Comparison of ENCODE assay signal across 25 cellular contexts in genomic region chr20:63260943-63261807, GRCh38. TPM values are rescaled to one million over a fixed set of nuclear protein-coding genes. Genes with fewer than 3 reads are reported as not detected.
DNase-seq lines count a peak whose midpoint lies in the region; ATAC-seq, FAIRE-seq and TF ChIP-seq lines count a peak whose summit lies in the region.
"Had no signal": no experiment of that assay in that cellular context is flagged by ENCODE, and none has a peak within 500 bp of the region (broad histone marks: within the 10 kb centered on the region; RNA-seq: fewer than 3 reads in every experiment).

No MANE protein-coding gene starts in this region.

- no peaks in the 10 kb centered on the region for H3K9me3 Mint-ChIP-seq in GM23338
- peaks cover 5% of the 10 kb centered on the region for H3K9me3 Mint-ChIP-seq in nephron progenitor cell
- H3K9me3 Mint-ChIP-seq in chondrocyte (ENCODE audit: low read depth), result peaks cover 4% of the 10 kb centered on the region
- no peaks in the 10 kb centered on the region for H3K9me3 Mint-ChIP-seq in activated T-cell treated with anti-CD3 and anti-CD28 coated beads, Interleukin-2, amount 50 U/mL, for 4 hours
- H3K9me3 Mint-ChIP-seq: activated T-cell treated with anti-CD3 and anti-CD28 coated beads, Interleukin-2, amount 50 U/mL, for 72 hours; stimulated activated naive CD8-positive, alpha-beta T cell treated with anti-CD3 and anti-CD28 coated beads, Interleukin-15, amount 100 ng/mL, for 72 hours; WTC11 had no signal

- peak; percentile 29 for ATAC-seq in GM23338
- ATAC-seq in K562, result peak; percentile 36; the same call in 1 of the 3 replicates
- ATAC-seq in activated T-cell treated with anti-CD3 and anti-CD28 coated beads, Interleukin-2, amount 50 U/mL, for 4 hours, result no peak
- ATAC-seq: activated CD8-positive, alpha-beta T cell treated with anti-CD3 and anti-CD28 coated beads, Interleukin-2, amount 10 ng/mL, durations not matched to agents 7 days and 5 days; activated T-cell treated with anti-CD3 and anti-CD28 coated beads, Interleukin-2, amount 50 U/mL, for 72 hours; pancreas; stimulated activated naive CD8-positive, alpha-beta T cell treated with anti-CD3 and anti-CD28 coated beads, Interleukin-15, amount 100 ng/mL, for 72 hours; WTC11 had no signal

- intact Hi-C loops in K562 (cut with micrococcal nuclease), result no loop called here

- no peak overlapping the region for H3K4me3 Mint-ChIP-seq in GM23338
- peak overlapping the region; percentile 62 for H3K4me3 Mint-ChIP-seq in nephron progenitor cell
- no peak overlapping the region for H3K4me3 Mint-ChIP-seq in chondrocyte (ENCODE audit: unreplicated experiment)
- H3K4me3 Mint-ChIP-seq in activated T-cell treated with anti-CD3 and anti-CD28 coated beads, Interleukin-2, amount 50 U/mL, for 4 hours, result no peak overlapping the region
- H3K4me3 Mint-ChIP-seq: activated CD8-positive, alpha-beta T cell treated with anti-CD3 and anti-CD28 coated beads, Interleukin-2, amount 10 ng/mL, durations not matched to agents 7 days and 5 days; activated T-cell treated with anti-CD3 and anti-CD28 coated beads, Interleukin-2, amount 50 U/mL, for 72 hours; CD4-positive, CD25-positive, alpha-beta regulatory T cell; WTC11 had no signal

- no peaks in the 10 kb centered on the region for H3K79me2 ChIP-seq in GM23338 (replicated peaks; ENCODE audit: insufficient read depth)
- no peaks in the 10 kb centered on the region for H3K79me2 ChIP-seq in K562 (ENCODE audit: control insufficient read depth, insufficient read depth, low read length)

- no peak for TF ChIP-seq EP300 in K562 (IDR thresholded peaks at IDR 0.05; ENCODE audit: low read length)

- 12% methylated on average over 28 of the region's 28 CpGs for WGBS in K562 (ENCODE audit: insufficient coverage, low coverage, missing lambda C conversion rate)

- H3K27me3 Mint-ChIP-seq in GM23338 (ENCODE audit: insufficient read depth, low read depth, poor library complexity), result peaks cover 36% of the 10 kb centered on the region
- peaks cover 13% of the 10 kb centered on the region for H3K27me3 Mint-ChIP-seq in nephron progenitor cell (ENCODE audit: low read depth, poor library complexity)
- H3K27me3 Mint-ChIP-seq in chondrocyte (ENCODE audit: low read depth), result peaks cover 7% of the 10 kb centered on the region
- peaks cover 58% of the 10 kb centered on the region for H3K27me3 Mint-ChIP-seq in activated T-cell treated with anti-CD3 and anti-CD28 coated beads, Interleukin-2, amount 50 U/mL, for 4 hours (ENCODE audit: low read depth)

- H3K36me3 ChIP-seq in GM23338 (ENCODE audit: insufficient read depth) (no peaks in the 10 kb centered on the region), K562 (ENCODE audit: control insufficient read depth, insufficient read depth, low read length) (no peaks in the 10 kb centered on the region)
- H3K36me3 ChIP-seq: left ventricle myocardium inferior, pancreas, Peyer's patch, upper lobe of left lung had no signal

- BruUV-seq in K562 (replicated peaks; lab: Mats Ljungman, UMichigan), result no TSS peak

- TF ChIP-seq CTCF in GM23338 (conservative IDR thresholded peaks at IDR 0.05; ENCODE audit: low read depth in 2 of 2) (no peak), K562 (IDR thresholded peaks at IDR 0.05 in 2 of 3, conservative IDR thresholded peaks at IDR 0.05 in 1 of 3; ENCODE audit: insufficient read depth in 2 of 3, low read depth in 1 of 3, low read length in 3 of 3) (no peak), nephron progenitor cell (IDR thresholded peaks at IDR 0.05) (no peak), chondrocyte (IDR thresholded peaks at IDR 0.05) (no peak)

- H3K36me3 Mint-ChIP-seq in GM23338 (ENCODE audit: low read depth) (no peaks in the 10 kb centered on the region; the same call in 2 of the 3 replicates), nephron progenitor cell (ENCODE audit: low read depth) (peaks cover 6% of the 10 kb centered on the region), chondrocyte (ENCODE audit: low read depth) (peaks cover 5% of the 10 kb centered on the region)
- no peaks in the 10 kb centered on the region for H3K36me3 Mint-ChIP-seq in activated T-cell treated with anti-CD3 and anti-CD28 coated beads, Interleukin-2, amount 50 U/mL, for 4 hours (ENCODE audit: insufficient read depth)
- H3K36me3 Mint-ChIP-seq: CD4-positive, CD25-positive, alpha-beta regulatory T cell; WTC11 had no signal

- no peaks in the 10 kb centered on the region; the same call in 1 of the 2 replicates for H3K4me1 ChIP-seq in GM23338 (ENCODE audit: insufficient read depth)
- H3K4me1 ChIP-seq in K562 (replicated peaks in 1 of 2; ENCODE audit: control insufficient read depth in 2 of 2, insufficient read depth in 2 of 2, low read length in 2 of 2), result peaks cover 11 to 24% of the 10 kb centered on the region in 2 experiments
- H3K4me1 ChIP-seq: left ventricle myocardium inferior, pancreas, Peyer's patch, upper lobe of left lung had no signal

- H3K9me1 ChIP-seq in K562 (ENCODE audit: control insufficient read depth, insufficient read depth, low read length), result no peaks in the 10 kb centered on the region

- FAIRE-seq in K562 (lab: Jason Lieb, UNC), result no peak
- FAIRE-seq: bronchial epithelial cell, pancreas had no signal

- H3K9me3 ChIP-seq in K562 (replicated peaks; ENCODE audit: control insufficient read depth, insufficient read depth, low read depth, low read length), result no peaks in the 10 kb centered on the region
- H3K9me3 ChIP-seq: left ventricle myocardium inferior, pancreas, Peyer's patch, upper lobe of left lung had no signal

- no peak for TF ChIP-seq POLR2A in K562 (conservative IDR thresholded peaks at IDR 0.05)

- no peak for TF ChIP-seq RAD21 in K562 (CRISPR knock-in tag; conservative IDR thresholded peaks at IDR 0.05 in 1 of 2, IDR thresholded peaks at IDR 0.05 in 1 of 2)

- H3K4me2 ChIP-seq in GM23338, result no peak overlapping the region
- H3K4me2 ChIP-seq in K562 (ENCODE audit: insufficient read depth, low read length), result no peak overlapping the region

- no peak overlapping the region for H3K27ac ChIP-seq in GM23338 (ENCODE audit: low read depth)
- H3K27ac ChIP-seq in K562 (ENCODE audit: extremely low read depth, low read depth, low read length), result no peak overlapping the region
- H3K27ac ChIP-seq: left ventricle myocardium inferior, pancreas, Peyer's patch, upper lobe of left lung had no signal

- 0 out of 2 replicates have a peak, but pooled peaks cover under 1% of the 10 kb centered on the region for H3K27me3 ChIP-seq in GM23338 (ENCODE audit: insufficient read depth)
- peaks cover 29 to 67% of the 10 kb centered on the region in 2 experiments; a peak in 4 of 5 replicates for H3K27me3 ChIP-seq in K562 (ENCODE audit: control insufficient read depth in 2 of 2, insufficient read depth in 2 of 2, low read length in 2 of 2)
- H3K27me3 ChIP-seq: pancreas, Peyer's patch had no signal

- no peak overlapping the region for H3K4me3 ChIP-seq in GM23338
- H3K4me3 ChIP-seq in K562, result no peak overlapping the region
- H3K4me3 ChIP-seq: dorsolateral prefrontal cortex, left ventricle myocardium inferior, pancreas, Peyer's patch, upper lobe of left lung had no signal

- no peak for DNase-seq in GM23338 (ENCODE audit: low spot score)
- no peak for DNase-seq in K562 (ENCODE audit: extremely low read depth in 1 of 4, low spot score in 3 of 4)
- DNase-seq in nephron progenitor cell, result peak; percentile 59
- no peak for DNase-seq in chondrocyte (ENCODE audit: low spot score)
- DNase-seq in HK-2 (ENCODE audit: unreplicated experiment), result no peak
- DNase-seq in activated T-cell treated with anti-CD3 and anti-CD28 coated beads, Interleukin-2, amount 50 U/mL, for 4 hours, result no peak
- DNase-seq: ACHN; activated CD8-positive, alpha-beta T cell treated with anti-CD3 and anti-CD28 coated beads, Interleukin-2, amount 10 ng/mL, durations not matched to agents 7 days and 5 days; activated T-cell treated with anti-CD3 and anti-CD28 coated beads, Interleukin-2, amount 50 U/mL, for 72 hours; CD4-positive, CD25-positive, alpha-beta regulatory T cell; DMS153; dorsolateral prefrontal cortex; left ventricle myocardium inferior; NCI-H1417; NCI-H82; pancreas; Peyer's patch; stimulated activated CD4-positive, alpha-beta T cell treated with anti-CD3 and anti-CD28 coated beads, Interleukin-2, amount 100 ng/mL, for 24 hours; stimulated activated naive CD8-positive, alpha-beta T cell treated with anti-CD3 and anti-CD28 coated beads, Interleukin-15, amount 100 ng/mL, for 72 hours had no signal

- H3K9ac ChIP-seq in K562 (ENCODE audit: insufficient read depth in 1 of 2, low read depth in 2 of 2, low read length in 2 of 2), result no peak overlapping the region; a peak in 2 of 4 replicates

- H4K20me1 ChIP-seq in GM23338 (replicated peaks; ENCODE audit: insufficient read depth), result no peaks in the 10 kb centered on the region
- H4K20me1 ChIP-seq in K562 (replicated peaks; ENCODE audit: control insufficient read depth, insufficient read depth, low read length), result 0 out of 2 replicates have a peak, but pooled peaks cover 11% of the 10 kb centered on the region

- CTCF ChIA-PET in K562 (lab: Yijun Ruan, JAX; ENCODE audit: low intra/inter-chr PET ratio), result no interaction called here

- POLR2A ChIA-PET in K562 (lab: Yijun Ruan, JAX), result interaction anchor here (0.7 kb wide), 1 partner anchor 12 kb away, joined by 3 read pairs; no protein-coding TSS in a partner anchor

- no peak overlapping the region for H3K27ac Mint-ChIP-seq in GM23338
- peak overlapping the region; percentile 91 for H3K27ac Mint-ChIP-seq in nephron progenitor cell
- H3K27ac Mint-ChIP-seq in chondrocyte (ENCODE audit: unreplicated experiment), result no peak overlapping the region
- H3K27ac Mint-ChIP-seq: activated T-cell treated with anti-CD3 and anti-CD28 coated beads, Interleukin-2, amount 50 U/mL, for 72 hours; stimulated activated naive CD8-positive, alpha-beta T cell treated with anti-CD3 and anti-CD28 coated beads, Interleukin-15, amount 100 ng/mL, for 72 hours; WTC11 had no signal

- H3K4me1 Mint-ChIP-seq in GM23338, result peaks cover 13% of the 10 kb centered on the region
- H3K4me1 Mint-ChIP-seq in nephron progenitor cell, result peaks cover 87% of the 10 kb centered on the region
- peaks cover 22% of the 10 kb centered on the region for H3K4me1 Mint-ChIP-seq in chondrocyte (ENCODE audit: low read depth)
- no peaks in the 10 kb centered on the region for H3K4me1 Mint-ChIP-seq in activated T-cell treated with anti-CD3 and anti-CD28 coated beads, Interleukin-2, amount 50 U/mL, for 4 hours (ENCODE audit: low read depth)

- H3F3A ChIP-seq in GM23338 (replicated peaks; ENCODE audit: low read depth), result no peaks in the 10 kb centered on the region

- H3K9me2 ChIP-seq in GM23338 (ENCODE audit: insufficient read depth), result no peaks in the 10 kb centered on the region

- H2AFZ ChIP-seq in GM23338 (peak overlapping the region; percentile 32; the same call in 1 of the 2 replicates), K562 (ENCODE audit: low read depth, low read length) (no peak overlapping the region)

- in situ Hi-C loops in K562 (cut with MboI), result no loop called here

RNA-seq across cellular contexts. Expression of gene NKAIN4, which starts 6.9 kb away (rescaled TPM):
- 12.6 and 16.0 TPM in 2 replicates for total RNA-seq in GM23338 (2014; rRNA removed; shearing (Covaris generic))
- polyA plus RNA-seq in GM23338 (2016; fragmentation: Nextera tagmentation; extraction: Ambion mirVana) (9.5 and 13.2 TPM in 2 replicates), K562 (2011; rRNA removed) (not detected in 2 replicates), K562 (2014; fragmentation: Illumina TruSeq; extraction: Trizol) (not detected in 2 replicates), K562 (2014; fragmentation: Nextera tagmentation; extraction: Ambion mirVana) (not detected), K562 (2014; rRNA removed) (not detected in 2 replicates)
- total RNA-seq in K562 (2011; cell fraction: chromatin; rRNA removed; ENCODE audit: low replicate concordance), result not detected in 2 replicates
- total RNA-seq in K562 (2011; cell fraction: nucleolus; rRNA removed), result not detected in 2 replicates
- not detected in 2 replicates for total RNA-seq in K562 (2011; cell fraction: nucleoplasm; rRNA removed)
- total RNA-seq in K562 (2014; rRNA removed) (not detected in 2 replicates), K562 (2014; rRNA removed; fragmentation: Illumina TruSeq; extraction: Trizol) (not detected in 2 replicates), K562 (2015; rRNA removed; fragmentation: Illumina TruSeq; extraction: Trizol) (not detected in 2 replicates), K562 (2021) (not detected in 2 replicates), chondrocyte (2.2 to 3.1 TPM (median 3.0 TPM) in 3 replicates)
- polyA plus RNA-seq in K562 (2011; cell fraction: cytosol; rRNA removed), result not detected in 2 replicates
- not detected in 2 replicates for polyA plus RNA-seq in K562 (2011; cell fraction: nucleus; rRNA removed)
- polyA plus RNA-seq in K562 (2012), result not detected in 2 replicates
- polyA minus RNA-seq in K562 (2011; rRNA and poly(A)+ RNA removed), result not detected in 2 replicates
- not detected in 2 replicates for polyA minus RNA-seq in K562 (2011; cell fraction: cytosol; rRNA and poly(A)+ RNA removed)
- not detected in 2 replicates for polyA minus RNA-seq in K562 (2011; cell fraction: nucleus; rRNA and poly(A)+ RNA removed)
- total RNA-seq in activated T-cell treated with anti-CD3 and anti-CD28 coated beads, Interleukin-2, amount 50 U/mL, for 4 hours, result not detected
- total RNA-seq: activated CD8-positive, alpha-beta T cell treated with anti-CD3 and anti-CD28 coated beads, Interleukin-2, amount 10 ng/mL, durations not matched to agents 7 days and 5 days; activated T-cell treated with anti-CD3 and anti-CD28 coated beads, Interleukin-2, amount 50 U/mL, for 72 hours; CD4-positive, CD25-positive, alpha-beta regulatory T cell; left ventricle myocardium inferior; pancreas; Peyer's patch; T-helper 2 cell treated with Interferon-gamma antibody and Interleukin-4, amounts not matched to agents 100 ng/mL and 5 ng/mL, for 36 hours had no signal
- polyA plus RNA-seq: CD4-positive, CD25-positive, alpha-beta regulatory T cell; esophagus had no signal

RNA-seq across cellular contexts. Expression of gene ARFGAP1, which starts 11.4 kb away (rescaled TPM):
- 88.8 and 95.5 TPM in 2 replicates for total RNA-seq in GM23338 (2014; rRNA removed; shearing (Covaris generic))
- polyA plus RNA-seq in GM23338 (2016; fragmentation: Nextera tagmentation; extraction: Ambion mirVana) (40.6 and 41.5 TPM in 2 replicates), K562 (2011; rRNA removed) (39.1 and 89.8 TPM in 2 replicates), K562 (2014; fragmentation: Illumina TruSeq; extraction: Trizol) (24.9 and 45.2 TPM in 2 replicates), K562 (2014; fragmentation: Nextera tagmentation; extraction: Ambion mirVana) (under 1 TPM; 0.53 to 0.95 TPM), K562 (2014; rRNA removed) (54.4 and 73.2 TPM in 2 replicates)
- 379 and 853 TPM in 2 replicates for total RNA-seq in K562 (2011; cell fraction: chromatin; rRNA removed; ENCODE audit: low replicate concordance)
- 493 and 502 TPM in 2 replicates for total RNA-seq in K562 (2011; cell fraction: nucleolus; rRNA removed)
- 305 and 355 TPM in 2 replicates for total RNA-seq in K562 (2011; cell fraction: nucleoplasm; rRNA removed)
- total RNA-seq in K562 (2014; rRNA removed) (42.4 and 44.3 TPM in 2 replicates), K562 (2014; rRNA removed; fragmentation: Illumina TruSeq; extraction: Trizol) (15.7 and 17.6 TPM in 2 replicates), K562 (2015; rRNA removed; fragmentation: Illumina TruSeq; extraction: Trizol) (33.5 and 33.9 TPM in 2 replicates), K562 (2021) (85.3 and 102 TPM in 2 replicates), chondrocyte (117 to 186 TPM (median 124 TPM) in 3 replicates)
- polyA plus RNA-seq in K562 (2011; cell fraction: cytosol; rRNA removed), result 59.1 and 89.5 TPM in 2 replicates
- polyA plus RNA-seq in K562 (2011; cell fraction: nucleus; rRNA removed), result 848 and 934 TPM in 2 replicates
- polyA plus RNA-seq in K562 (2012), result 64.7 and 85.4 TPM in 2 replicates
- 24.6 and 29.9 TPM in 2 replicates for polyA minus RNA-seq in K562 (2011; rRNA and poly(A)+ RNA removed)
- 33.3 and 40.3 TPM in 2 replicates for polyA minus RNA-seq in K562 (2011; cell fraction: cytosol; rRNA and poly(A)+ RNA removed)
- 103 and 183 TPM in 2 replicates for polyA minus RNA-seq in K562 (2011; cell fraction: nucleus; rRNA and poly(A)+ RNA removed)
- 100 to 1,000 TPM; 110 to 112 (median 110) TPM for total RNA-seq in activated T-cell treated with anti-CD3 and anti-CD28 coated beads, Interleukin-2, amount 50 U/mL, for 4 hours

RNA-seq across cellular contexts. Expression of gene BIRC7, which starts 25.5 kb away (rescaled TPM):
- 0.24 TPM in 1 of 2 replicates, not detected in the other for total RNA-seq in GM23338 (2014; rRNA removed; shearing (Covaris generic))
- polyA plus RNA-seq in GM23338 (2016; fragmentation: Nextera tagmentation; extraction: Ambion mirVana), result 0.16 TPM in 1 of 2 replicates, not detected in the other
- 0.51 and 0.74 TPM in 2 replicates for total RNA-seq in K562 (2011; cell fraction: chromatin; rRNA removed; ENCODE audit: low replicate concordance)
- 1.3 and 1.4 TPM in 2 replicates for total RNA-seq in K562 (2011; cell fraction: nucleolus; rRNA removed)
- 0.46 and 0.88 TPM in 2 replicates for total RNA-seq in K562 (2011; cell fraction: nucleoplasm; rRNA removed)
- total RNA-seq in K562 (2014; rRNA removed), result not detected in 2 replicates
- total RNA-seq in K562 (2014; rRNA removed; fragmentation: Illumina TruSeq; extraction: Trizol), result not detected in 2 replicates
- 0.14 TPM in 1 of 2 replicates, not detected in the other for total RNA-seq in K562 (2015; rRNA removed; fragmentation: Illumina TruSeq; extraction: Trizol)
- total RNA-seq in K562 (2021), result 0.18 and 0.27 TPM in 2 replicates
- polyA plus RNA-seq in K562 (2011; rRNA removed), result 0.14 and 0.24 TPM in 2 replicates
- polyA plus RNA-seq in K562 (2011; cell fraction: cytosol; rRNA removed), result 0.12 and 0.88 TPM in 2 replicates
- 1.5 and 2.8 TPM in 2 replicates for polyA plus RNA-seq in K562 (2011; cell fraction: nucleus; rRNA removed)
- polyA plus RNA-seq in K562 (2012), result 0.18 and 0.68 TPM in 2 replicates
- polyA plus RNA-seq in K562 (2014; fragmentation: Illumina TruSeq; extraction: Trizol), result not detected in 2 replicates
- polyA plus RNA-seq in K562 (2014; fragmentation: Nextera tagmentation; extraction: Ambion mirVana), result not detected
- 0.16 and 0.19 TPM in 2 replicates for polyA plus RNA-seq in K562 (2014; rRNA removed)
- not detected in 2 replicates for polyA minus RNA-seq in K562 (2011; rRNA and poly(A)+ RNA removed)
- not detected in 2 replicates for polyA minus RNA-seq in K562 (2011; cell fraction: cytosol; rRNA and poly(A)+ RNA removed)
- polyA minus RNA-seq in K562 (2011; cell fraction: nucleus; rRNA and poly(A)+ RNA removed), result 0.44 and 0.81 TPM in 2 replicates
- 0.50 to 0.51 TPM in 2 of 3 replicates, not detected in the other for total RNA-seq in chondrocyte
- not detected for total RNA-seq in activated T-cell treated with anti-CD3 and anti-CD28 coated beads, Interleukin-2, amount 50 U/mL, for 4 hours
- total RNA-seq: bronchial epithelial cell; CD4-positive, CD25-positive, alpha-beta regulatory T cell; pancreas; Peyer's patch; T-helper 2 cell treated with Interferon-gamma antibody and Interleukin-4, amounts not matched to agents 100 ng/mL and 5 ng/mL, for 36 hours had no signal
- polyA plus RNA-seq: CD4-positive, CD25-positive, alpha-beta regulatory T cell had no signal

RNA-seq across cellular contexts. Expression of gene COL20A1, which starts 31.8 kb away (rescaled TPM):
- total RNA-seq in GM23338 (2014; rRNA removed; shearing (Covaris generic)), result 0.28 and 0.43 TPM in 2 replicates
- 0.59 and 0.79 TPM in 2 replicates for polyA plus RNA-seq in GM23338 (2016; fragmentation: Nextera tagmentation; extraction: Ambion mirVana)
- total RNA-seq in K562 (2011; cell fraction: chromatin; rRNA removed; ENCODE audit: low replicate concordance), result 0.12 and 0.19 TPM in 2 replicates
- total RNA-seq in K562 (2011; cell fraction: nucleolus; rRNA removed), result 0.26 and 0.33 TPM in 2 replicates
- total RNA-seq in K562 (2011; cell fraction: nucleoplasm; rRNA removed), result 0.15 TPM in 1 of 2 replicates, not detected in the other
- not detected in 2 replicates for total RNA-seq in K562 (2014; rRNA removed)
- total RNA-seq in K562 (2014; rRNA removed; fragmentation: Illumina TruSeq; extraction: Trizol), result not detected in 2 replicates
- total RNA-seq in K562 (2015; rRNA removed; fragmentation: Illumina TruSeq; extraction: Trizol), result not detected in 2 replicates
- total RNA-seq in K562 (2021), result not detected in 2 replicates
- not detected in 2 replicates for polyA plus RNA-seq in K562 (2011; rRNA removed)
- polyA plus RNA-seq in K562 (2011; cell fraction: cytosol; rRNA removed), result under 0.01 TPM in 1 of 2 replicates, not detected in the other
- 0.06 and 0.26 TPM in 2 replicates for polyA plus RNA-seq in K562 (2011; cell fraction: nucleus; rRNA removed)
- 0.06 TPM in 1 of 2 replicates, not detected in the other for polyA plus RNA-seq in K562 (2012)
- not detected in 2 replicates for polyA plus RNA-seq in K562 (2014; fragmentation: Illumina TruSeq; extraction: Trizol)
- not detected for polyA plus RNA-seq in K562 (2014; fragmentation: Nextera tagmentation; extraction: Ambion mirVana)
- not detected in 2 replicates for polyA plus RNA-seq in K562 (2014; rRNA removed)
- not detected in 2 replicates for polyA minus RNA-seq in K562 (2011; rRNA and poly(A)+ RNA removed)
- not detected in 2 replicates for polyA minus RNA-seq in K562 (2011; cell fraction: cytosol; rRNA and poly(A)+ RNA removed)
- polyA minus RNA-seq in K562 (2011; cell fraction: nucleus; rRNA and poly(A)+ RNA removed), result not detected in 2 replicates
- total RNA-seq in chondrocyte, result 0.21 TPM in 1 of 3 replicates, not detected in the others
- not detected for total RNA-seq in activated T-cell treated with anti-CD3 and anti-CD28 coated beads, Interleukin-2, amount 50 U/mL, for 4 hours
- total RNA-seq: activated CD8-positive, alpha-beta T cell treated with anti-CD3 and anti-CD28 coated beads, Interleukin-2, amount 10 ng/mL, durations not matched to agents 7 days and 5 days; bronchial epithelial cell; glomerular endothelial cell; left ventricle myocardium inferior; pancreas; Peyer's patch; T-helper 2 cell treated with Interferon-gamma antibody and Interleukin-4, amounts not matched to agents 100 ng/mL and 5 ng/mL, for 36 hours had no signal
- polyA plus RNA-seq: CD4-positive, CD25-positive, alpha-beta regulatory T cell; esophagus had no signal

RNA-seq across cellular contexts. Expression of gene YTHDF1, which starts 45.2 kb away (rescaled TPM):
- 64.3 and 64.5 TPM in 2 replicates for total RNA-seq in GM23338 (2014; rRNA removed; shearing (Covaris generic))
- polyA plus RNA-seq in GM23338 (2016; fragmentation: Nextera tagmentation; extraction: Ambion mirVana), result 30.9 and 34.9 TPM in 2 replicates
- total RNA-seq in K562 (2011; cell fraction: chromatin; rRNA removed; ENCODE audit: low replicate concordance), result 41.5 and 53.5 TPM in 2 replicates
- total RNA-seq in K562 (2011; cell fraction: nucleolus; rRNA removed), result 31.1 and 36.5 TPM in 2 replicates
- total RNA-seq in K562 (2011; cell fraction: nucleoplasm; rRNA removed), result 30.2 and 31.3 TPM in 2 replicates
- 20.8 and 26.6 TPM in 2 replicates for total RNA-seq in K562 (2014; rRNA removed)
- total RNA-seq in K562 (2014; rRNA removed; fragmentation: Illumina TruSeq; extraction: Trizol), result 18.0 and 19.0 TPM in 2 replicates
- 26.5 and 27.8 TPM in 2 replicates for total RNA-seq in K562 (2015; rRNA removed; fragmentation: Illumina TruSeq; extraction: Trizol)
- 41.8 and 42.4 TPM in 2 replicates for total RNA-seq in K562 (2021)
- polyA plus RNA-seq in K562 (2011; rRNA removed), result 20.5 and 27.9 TPM in 2 replicates
- 21.3 and 25.6 TPM in 2 replicates for polyA plus RNA-seq in K562 (2011; cell fraction: cytosol; rRNA removed)
- 38.5 and 52.3 TPM in 2 replicates for polyA plus RNA-seq in K562 (2011; cell fraction: nucleus; rRNA removed)
- 27.6 and 28.6 TPM in 2 replicates for polyA plus RNA-seq in K562 (2012)
- 29.3 and 31.6 TPM in 2 replicates for polyA plus RNA-seq in K562 (2014; fragmentation: Illumina TruSeq; extraction: Trizol)
- 10 to 100 TPM; 10.1 to 11.1 TPM for polyA plus RNA-seq in K562 (2014; fragmentation: Nextera tagmentation; extraction: Ambion mirVana)
- 28.6 and 33.2 TPM in 2 replicates for polyA plus RNA-seq in K562 (2014; rRNA removed)
- polyA minus RNA-seq in K562 (2011; rRNA and poly(A)+ RNA removed), result 14.0 and 22.8 TPM in 2 replicates
- polyA minus RNA-seq in K562 (2011; cell fraction: cytosol; rRNA and poly(A)+ RNA removed), result 24.0 and 25.9 TPM in 2 replicates
- polyA minus RNA-seq in K562 (2011; cell fraction: nucleus; rRNA and poly(A)+ RNA removed), result 8.9 and 11.0 TPM in 2 replicates
- total RNA-seq in chondrocyte, result 39.1 to 43.6 TPM (median 41.3 TPM) in 3 replicates
- 10 to 100 TPM; 53.5 to 59.6 (median 55.6) TPM for total RNA-seq in activated T-cell treated with anti-CD3 and anti-CD28 coated beads, Interleukin-2, amount 50 U/mL, for 4 hours

Comparison
In these comparisons a context has a peak if more than half of its experiments do, and no peak if none do; other contexts are left out.
1. ATAC-seq: peak in GM23338 (single experiment) and K562 (single experiment); none in activated T-cell treated with anti-CD3 and anti-CD28 coated beads, Interleukin-2, amount 50 U/mL, for 4 hours (0 of 2).